In the genomic region with DNA sequence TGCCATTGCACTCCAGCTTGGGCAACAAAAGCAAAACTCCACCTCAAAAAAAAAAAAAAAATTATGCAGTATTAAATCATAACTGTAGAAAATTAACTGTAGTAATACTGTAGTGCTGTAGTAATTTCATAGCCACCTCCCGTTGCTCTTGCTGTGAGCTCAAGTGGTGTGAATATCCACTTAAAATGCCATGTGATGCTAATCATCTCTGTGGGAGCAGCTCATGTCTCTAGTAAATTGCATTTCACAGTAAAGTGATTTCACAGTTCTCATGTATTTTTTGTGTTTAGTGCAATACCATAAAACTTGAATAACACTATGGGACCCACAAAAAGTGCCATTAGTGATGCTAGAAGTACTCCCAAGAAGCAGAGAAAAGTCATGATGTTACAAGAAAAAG, we compare ENCODE assay signal across 22 cellular contexts. TPM values are rescaled to one million over a fixed set of nuclear protein-coding genes. Genes with fewer than 3 reads are reported as not detected.
"Had no signal": no experiment of that assay in that cellular context is flagged by ENCODE, and none has a peak within 500 bp of the region (broad histone marks: within the 10 kb centered on the region; RNA-seq: fewer than 3 reads in every experiment).

No MANE protein-coding gene starts in this region.

- H3K4me1 ChIP-seq: breast epithelium, esophagus squamous epithelium, left ventricle myocardium inferior had no signal

- H3K9me3 ChIP-seq: breast epithelium, esophagus squamous epithelium, left ventricle myocardium inferior, neutrophil had no signal

- DNase-seq: activated CD4-positive, alpha-beta T cell treated with anti-CD3 and anti-CD28 coated beads, Interleukin-2, amount 50 U/mL, for 1 hour; activated CD8-positive, alpha-beta memory T cell treated with anti-CD3 and anti-CD28 coated beads for 24 hours; activated naive CD4-positive, alpha-beta T cell; activated naive CD8-positive, alpha-beta T cell treated with anti-CD3 and anti-CD28 coated beads, Interleukin-2, amount 10 ng/mL, durations not matched to agents 7 days and 5 days; cerebellar nuclear complex; effector CD8-positive, alpha-beta T cell; esophagus squamous epithelium; hypothalamus; kidney; left ventricle myocardium inferior; naive thymus-derived CD8-positive, alpha-beta T cell; posterior cingulate gyrus; stimulated activated CD4-positive, alpha-beta T cell treated with anti-CD3 and anti-CD28 coated beads, Interleukin-2, amount 100 ng/mL, for 48 hours had no signal

- ATAC-seq: activated CD4-positive, CD25-positive, alpha-beta regulatory T cell treated with anti-CD3 and anti-CD28 coated beads, Interleukin-2, amount 50 U/mL, for 24 hours; naive thymus-derived CD8-positive, alpha-beta T cell; stimulated activated memory B cell treated with anti-CD40 and anti-IgM and Interleukin-4, amounts not matched to agents 10 μg/mL and 1 μg/mL and 100 μg/mL, for 72 hours had no signal

- H3K27ac ChIP-seq: breast epithelium, esophagus squamous epithelium, left ventricle myocardium inferior, neutrophil had no signal

- H3K36me3 ChIP-seq: breast epithelium, esophagus squamous epithelium, left ventricle myocardium inferior, neutrophil had no signal

- H3K27me3 ChIP-seq: breast epithelium, esophagus squamous epithelium, neutrophil had no signal

- H3K4me3 ChIP-seq: breast epithelium, esophagus squamous epithelium, left ventricle myocardium inferior had no signal

RNA-seq across cellular contexts. Expression of a gene that starts 14.4 kb away (rescaled TPM):
- total RNA-seq: activated naive CD8-positive, alpha-beta T cell treated with anti-CD3 and anti-CD28 coated beads, Interleukin-2, amount 10 ng/mL, durations not matched to agents 7 days and 5 days; activated T-helper 1 cell treated with anti-CD3 and anti-CD28 coated beads, Interleukin-12 subunit alpha, Interleukin-12 subunit beta, Interleukin-2, Interleukin-4 antibody, amounts not matched to agents 30 ng/mL and 10 ng/mL and 1 ng/mL, durations not matched to agents 14 hours and 24 hours and 36 hours; breast epithelium; endothelial cell of umbilical vein; esophagus squamous epithelium; fibroblast of villous mesenchyme; kidney; left ventricle myocardium inferior; naive thymus-derived CD8-positive, alpha-beta T cell; skeletal muscle tissue; ureter had no signal
- polyA plus RNA-seq: endothelial cell of umbilical vein had no signal
